In the genomic region with DNA sequence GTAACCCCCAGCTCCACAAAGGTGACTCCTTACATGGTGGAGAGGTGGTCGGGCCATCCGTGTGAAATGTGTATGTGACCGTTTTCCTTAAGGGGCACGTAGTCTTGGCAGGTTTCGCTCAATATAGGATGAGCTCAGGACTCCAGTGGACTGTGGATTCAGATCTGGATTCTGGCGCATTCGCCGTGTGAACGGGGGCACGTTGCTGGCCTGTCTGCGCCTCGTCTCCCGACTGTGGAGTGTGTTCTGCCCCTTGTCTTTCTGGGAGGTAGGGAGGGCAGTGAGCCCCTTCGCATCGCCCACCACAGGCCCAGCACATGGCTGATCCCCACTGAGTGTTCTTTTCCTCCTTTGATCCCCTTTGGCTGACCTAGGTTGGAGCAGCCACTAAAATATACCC, we compare ENCODE assay signal across 14 cellular contexts.
DNase-seq lines count a peak whose midpoint lies in the region; ATAC-seq and TF ChIP-seq lines count a peak whose summit lies in the region.
"Had no signal": no experiment of that assay in that cellular context is flagged by ENCODE, and none has a peak within 500 bp of the region (broad histone marks: within the 10 kb centered on the region; RNA-seq: fewer than 3 reads in every experiment).

No MANE protein-coding gene starts in this region.

- CTCF ChIA-PET in MCF 10A (lab: Yijun Ruan, JAX), result interaction anchor here (3.2 to 3.5 kb wide), 2 partner anchors 71 to 410 kb away, joined by 17 to 22 read pairs; no protein-coding TSS in a partner anchor
- CTCF ChIA-PET in mammary epithelial cell (lab: Charles Lee; ENCODE audit: low non-redundant PET), result no interaction called here
- CTCF ChIA-PET in IMR-90 (lab: Yijun Ruan, JAX), result no interaction called here

- peak overlapping the region; percentile 85 for H3K27ac Mint-ChIP-seq in MCF 10A (ENCODE audit: low read depth, unreplicated experiment)
- H3K27ac Mint-ChIP-seq: CD14-positive monocyte; CD8-positive, alpha-beta T cell had no signal

- H3K79me1 ChIP-seq in IMR-90 (ENCODE audit: low read depth in 1 of 2, low read length in 2 of 2) (peaks cover 12 to 54% of the 10 kb centered on the region in 2 experiments; a peak in 3 of 4 replicates), trophoblast cell (ENCODE audit: low read length) (peaks cover 4% of the 10 kb centered on the region)

- H3K4me3 ChIP-seq in mammary epithelial cell (replicated peaks in 1 of 3; ENCODE audit: insufficient read depth in 1 of 3, low read depth in 2 of 3, low read length in 3 of 3), result no peak overlapping the region
- no peak overlapping the region for H3K4me3 ChIP-seq in IMR-90 (ENCODE audit: insufficient read depth, low read depth, low read length)
- H3K4me3 ChIP-seq in psoas muscle, result no peak overlapping the region
- no peak overlapping the region for H3K4me3 ChIP-seq in trophoblast cell (ENCODE audit: low read depth, low read length)

- no peak for TF ChIP-seq RAD21 in IMR-90 (IDR thresholded peaks at IDR 0.05; ENCODE audit: low read length)

- H3K27me3 ChIP-seq in mammary epithelial cell (ENCODE audit: insufficient read depth, low read length) (no peaks in the 10 kb centered on the region), IMR-90 (ENCODE audit: control insufficient read depth, insufficient read depth, low read length) (no peaks in the 10 kb centered on the region), psoas muscle (ENCODE audit: insufficient read depth in 3 of 3, low read length in 2 of 3) (no peaks in the 10 kb centered on the region), trophoblast cell (ENCODE audit: insufficient read depth, low read length) (no peaks in the 10 kb centered on the region)
- H3K27me3 ChIP-seq: BE2C had no signal

- dilution Hi-C loops in mammary epithelial cell (cut with HindIII; ENCODE audit: low sequenced_read_pairs), result no loop called here
- dilution Hi-C loops in IMR-90 (cut with HindIII; ENCODE audit: low sequenced_read_pairs, unreplicated experiment), result no loop called here

- ATAC-seq in IMR-90 (ENCODE audit: low read depth) (no peak), psoas muscle (no peak), GM21360 (IDR thresholded peaks at IDR 0.05; ENCODE audit: unreplicated experiment) (no peak)
- ATAC-seq: CD8-positive, alpha-beta T cell had no signal

- H2AK5ac ChIP-seq in IMR-90 (ENCODE audit: low read depth, low read length) (0 out of 2 replicates have a peak overlapping the region, but pooled peaks have one; percentile 2), trophoblast cell (ENCODE audit: low read length) (no peak overlapping the region)

- 94% methylated on average over 14 of the region's 15 CpGs for WGBS in mammary epithelial cell (ENCODE audit: low coverage, missing lambda C conversion rate)
- 99% methylated on average over 12 of the region's 15 CpGs; no CpG with 5 or more reads in 1 of the 2 experiments for WGBS in IMR-90 (ENCODE audit: extremely low coverage in 2 of 2, insufficient read length in 1 of 2), 2 experiments
- 80 to 98% (median 83%) methylated on average over 14 to 15 of the region's 15 CpGs for WGBS in psoas muscle, 3 donors
- no CpG with 5 or more reads among the region's 15 CpGs for WGBS in trophoblast cell (ENCODE audit: extremely low coverage, insufficient coverage, insufficient read length)

- H3K18ac ChIP-seq in IMR-90 (ENCODE audit: low read depth, low read length), result no peak overlapping the region
- no peak overlapping the region for H3K18ac ChIP-seq in trophoblast cell (ENCODE audit: low read length)

- DNase-seq in MCF 10A (ENCODE audit: unreplicated experiment) (no peak), mammary epithelial cell (no peak), IMR-90 (no peak), epithelial cell of prostate (ENCODE audit: low read depth, low spot score) (no peak), psoas muscle (no peak), caudate nucleus (lab: John Stamatoyannopoulos, UW) (no peak), trophoblast cell (no peak)
- DNase-seq: 8988T, BE2C, COR-L47, GF-D8 had no signal

- H3K4me1 Mint-ChIP-seq in MCF 10A (ENCODE audit: insufficient read depth, unreplicated experiment), result peaks cover 23% of the 10 kb centered on the region
- H3K4me1 Mint-ChIP-seq: CD14-positive monocyte had no signal

- no peak for TF ChIP-seq POLR2A in IMR-90 (IDR thresholded peaks at IDR 0.05; ENCODE audit: low read depth, low read length)

- peaks cover 2% of the 10 kb centered on the region for H4K20me1 ChIP-seq in mammary epithelial cell (ENCODE audit: insufficient read depth, low read length)
- no peaks in the 10 kb centered on the region for H4K20me1 ChIP-seq in IMR-90 (ENCODE audit: insufficient read depth, low read length)

- intact Hi-C loops in MCF 10A (cut with micrococcal nuclease) (no loop called here), mammary epithelial cell (cut with micrococcal nuclease) (no loop called here), IMR-90 (cut with micrococcal nuclease) (no loop called here), psoas muscle (cut with DNase I) (no loop called here)

- H3K9me1 ChIP-seq in IMR-90 (ENCODE audit: insufficient read depth, low read length), result peaks cover 40% of the 10 kb centered on the region

- peaks cover 96% of the 10 kb centered on the region for H3K36me3 Mint-ChIP-seq in MCF 10A (ENCODE audit: insufficient read depth, unreplicated experiment)
- H3K36me3 Mint-ChIP-seq: CD14-positive monocyte; CD8-positive, alpha-beta T cell had no signal

- H2BK20ac ChIP-seq in IMR-90 (ENCODE audit: low read depth, low read length), result no peak overlapping the region

- H3K27ac ChIP-seq in mammary epithelial cell (ENCODE audit: insufficient read depth, low read depth, low read length) (no peak overlapping the region), IMR-90 (ENCODE audit: insufficient read depth, low read length) (no peak overlapping the region), epithelial cell of prostate (peak overlapping the region; percentile 69), psoas muscle (peak overlapping the region; percentile 87), caudate nucleus (ENCODE audit: low read depth, low read length) (no peak overlapping the region), trophoblast cell (ENCODE audit: low read depth, low read length) (no peak overlapping the region)

- H3K4me2 ChIP-seq in mammary epithelial cell (ENCODE audit: insufficient read depth, low read depth, low read length), result no peak overlapping the region
- no peak overlapping the region for H3K4me2 ChIP-seq in IMR-90 (ENCODE audit: low read depth, low read length)
- no peak overlapping the region for H3K4me2 ChIP-seq in trophoblast cell (ENCODE audit: low read length)

- H3K4ac ChIP-seq in IMR-90 (ENCODE audit: low read depth, low read length), result no peak overlapping the region
- H3K4ac ChIP-seq in trophoblast cell (ENCODE audit: low read depth, low read length), result no peak overlapping the region

- H2AFZ ChIP-seq in mammary epithelial cell (ENCODE audit: low read depth, low read length) (no peak overlapping the region), IMR-90 (replicated peaks; ENCODE audit: low read length, poor library complexity) (no peak overlapping the region), trophoblast cell (ENCODE audit: insufficient read depth, low read length, poor library complexity) (no peak overlapping the region)

- H2AK9ac ChIP-seq in IMR-90 (replicated peaks; ENCODE audit: low read depth, low read length, poor library complexity), result no peak overlapping the region

- BruUV-seq in MCF 10A (replicated peaks; lab: Mats Ljungman, UMichigan) (no TSS peak), mammary epithelial cell (replicated peaks; lab: Mats Ljungman, UMichigan) (no TSS peak), IMR-90 (replicated peaks; lab: Mats Ljungman, UMichigan) (no TSS peak)

- H2BK120ac ChIP-seq in IMR-90 (ENCODE audit: low read depth, low read length) (no peak overlapping the region), trophoblast cell (ENCODE audit: insufficient read depth, low read length, poor library complexity) (no peak overlapping the region)

- H2BK12ac ChIP-seq in trophoblast cell (ENCODE audit: low read length), result no peak overlapping the region

- no peak overlapping the region for H4K12ac ChIP-seq in trophoblast cell (ENCODE audit: low read depth, low read length)

- no peak overlapping the region for H4K8ac ChIP-seq in IMR-90 (ENCODE audit: low read depth in 2 of 2, low read length in 2 of 2)
- H4K8ac ChIP-seq in trophoblast cell (ENCODE audit: low read depth, low read length), result no peak overlapping the region

- H3K9me3 ChIP-seq in mammary epithelial cell (replicated peaks; ENCODE audit: insufficient read depth, low read length), result no peaks in the 10 kb centered on the region
- H3K9me3 ChIP-seq in IMR-90 (ENCODE audit: control insufficient read depth, insufficient read depth, low read length), result no peaks in the 10 kb centered on the region
- H3K9me3 ChIP-seq in psoas muscle, result no peaks in the 10 kb centered on the region
- peaks cover 1% of the 10 kb centered on the region for H3K9me3 ChIP-seq in trophoblast cell (ENCODE audit: insufficient read depth, low read depth, low read length)
- H3K9me3 ChIP-seq: BE2C had no signal

- no peak overlapping the region for H4K5ac ChIP-seq in IMR-90 (ENCODE audit: low read depth, low read length)

- H3K4me3 Mint-ChIP-seq in MCF 10A (ENCODE audit: unreplicated experiment), result no peak overlapping the region
- H3K4me3 Mint-ChIP-seq: CD14-positive monocyte; CD8-positive, alpha-beta T cell had no signal

- H3K14ac ChIP-seq in IMR-90 (replicated peaks; ENCODE audit: low read depth, low read length) (no peak overlapping the region), trophoblast cell (ENCODE audit: low read length) (no peak overlapping the region)

- H2BK15ac ChIP-seq in IMR-90 (ENCODE audit: low read depth, low read length), result no peak overlapping the region

- no peak overlapping the region for H3K9ac ChIP-seq in mammary epithelial cell (ENCODE audit: insufficient read depth, low read length)
- H3K9ac ChIP-seq in IMR-90 (ENCODE audit: low read depth, low read length), result no peak overlapping the region
- no peak overlapping the region for H3K9ac ChIP-seq in trophoblast cell (ENCODE audit: low read length)

- peaks cover 67% of the 10 kb centered on the region for H3K36me3 ChIP-seq in mammary epithelial cell (ENCODE audit: insufficient read depth, low read length)
- H3K36me3 ChIP-seq in IMR-90 (ENCODE audit: control insufficient read depth, insufficient read depth, low read length), result peaks cover 62% of the 10 kb centered on the region
- H3K36me3 ChIP-seq in psoas muscle (ENCODE audit: insufficient read depth in 1 of 2, low read depth in 1 of 2), result peaks cover 0 to 42% of the 10 kb centered on the region in 2 donors
- peaks cover 24 to 28% of the 10 kb centered on the region in 2 experiments for H3K36me3 ChIP-seq in trophoblast cell (ENCODE audit: control insufficient read depth in 1 of 2, insufficient read depth in 2 of 2, low read length in 2 of 2)

- peaks cover 44% of the 10 kb centered on the region for H3K79me2 ChIP-seq in mammary epithelial cell (ENCODE audit: insufficient read depth, low read length)
- no peaks in the 10 kb centered on the region for H3K79me2 ChIP-seq in trophoblast cell (ENCODE audit: control insufficient read depth, insufficient read depth, low read length, poor library complexity)

- H2BK5ac ChIP-seq in IMR-90 (ENCODE audit: low read depth, low read length, poor library complexity, severe bottlenecking), result no peak overlapping the region
- no peak overlapping the region for H2BK5ac ChIP-seq in trophoblast cell (ENCODE audit: low read depth, low read length, poor library complexity)

- H3K23ac ChIP-seq in IMR-90 (ENCODE audit: low read depth, low read length), result no peak overlapping the region
- H3K23ac ChIP-seq in trophoblast cell (ENCODE audit: low read length), result no peak overlapping the region

- TF ChIP-seq CTCF in MCF 10A (IDR thresholded peaks at IDR 0.05; ENCODE audit: unreplicated experiment) (no peak), mammary epithelial cell (conservative IDR thresholded peaks at IDR 0.05 in 1 of 2, IDR thresholded peaks at IDR 0.05 in 1 of 2; ENCODE audit: extremely low read depth in 1 of 2, insufficient read depth in 1 of 2, low read depth in 1 of 2, low read length in 2 of 2) (no peak), IMR-90 (conservative IDR thresholded peaks at IDR 0.05; ENCODE audit: low read depth, low read length) (no peak), psoas muscle (IDR thresholded peaks at IDR 0.05) (no peak)

- H3K4me1 ChIP-seq in mammary epithelial cell (ENCODE audit: insufficient read depth, low read length) (peaks cover 31% of the 10 kb centered on the region), IMR-90 (ENCODE audit: control insufficient read depth, insufficient read depth, low read length) (peaks cover 29% of the 10 kb centered on the region), psoas muscle (peaks cover 24% of the 10 kb centered on the region), trophoblast cell (ENCODE audit: control insufficient read depth in 1 of 2, insufficient read depth in 2 of 2, low read length in 2 of 2) (peaks cover 7 to 9% of the 10 kb centered on the region in 2 experiments)

- H3K9me3 Mint-ChIP-seq in MCF 10A (ENCODE audit: unreplicated experiment), result no peaks in the 10 kb centered on the region
- H3K9me3 Mint-ChIP-seq: CD8-positive, alpha-beta T cell had no signal

- in situ Hi-C loops in mammary epithelial cell (cut with MboI; ENCODE audit: low sequenced_read_pairs in 2 of 2) (no loop called here), IMR-90 (cut with MboI; ENCODE audit: low sequenced_read_pairs) (no loop called here)

- no peak overlapping the region for H3K56ac ChIP-seq in IMR-90 (ENCODE audit: extremely low read depth, insufficient read depth, low read length)

- POLR2A ChIA-PET in MCF 10A (lab: Yijun Ruan, JAX) (no interaction called here), IMR-90 (lab: Charles Lee; ENCODE audit: unreplicated experiment) (no interaction called here)

- no peaks in the 10 kb centered on the region for H3K27me3 Mint-ChIP-seq in MCF 10A (ENCODE audit: insufficient read depth, unreplicated experiment)

- no peak overlapping the region for H4K91ac ChIP-seq in IMR-90 (ENCODE audit: insufficient read depth, low read depth, low read length)
- H4K91ac ChIP-seq in trophoblast cell (ENCODE audit: low read depth, low read length), result no peak overlapping the region

Comparison
In these comparisons a context has a peak if more than half of its experiments do, and no peak if none do; other contexts are left out.
1. H3K27ac ChIP-seq: peak in epithelial cell of prostate (single experiment) and psoas muscle (single experiment); none in mammary epithelial cell (single experiment), IMR-90 (single experiment), caudate nucleus (single experiment) and trophoblast cell (single experiment).